15 cellular contexts compared by ENCODE assay signal in the genomic region with DNA sequence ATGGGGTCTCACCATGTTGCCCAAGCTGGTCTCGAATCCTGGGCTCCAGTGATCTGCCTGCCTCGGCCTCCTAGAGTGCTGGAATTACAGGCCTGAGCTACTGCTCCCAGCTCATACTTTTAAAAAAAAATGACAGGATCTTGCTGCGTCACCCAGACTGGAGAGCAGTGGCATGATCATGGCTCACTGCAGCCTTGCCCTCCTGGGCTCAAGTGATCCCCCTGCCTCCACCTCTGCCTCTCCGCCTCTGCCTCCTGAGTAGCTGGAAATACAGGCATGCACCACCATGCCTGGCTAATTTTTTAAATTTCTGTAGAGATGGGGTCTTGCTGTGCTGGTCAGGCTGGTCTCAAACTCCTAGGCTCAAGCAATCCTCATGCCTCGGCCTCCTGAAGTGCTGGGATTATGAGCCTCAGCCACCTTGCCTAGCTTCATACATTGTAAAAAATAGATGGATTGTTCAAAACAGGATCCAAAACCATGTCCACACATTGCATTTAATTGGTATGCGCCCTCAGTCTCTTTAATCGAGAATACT. TPM values are rescaled to one million over a fixed set of nuclear protein-coding genes. Genes with fewer than 3 reads are reported as not detected.
DNase-seq lines count a peak whose midpoint lies in the region; ATAC-seq and TF ChIP-seq lines count a peak whose summit lies in the region.
"Had no signal": no experiment of that assay in that cellular context is flagged by ENCODE, and none has a peak within 500 bp of the region (broad histone marks: within the 10 kb centered on the region; RNA-seq: fewer than 3 reads in every experiment).

No MANE protein-coding gene starts in this region.

- peak overlapping the region; percentile 17 for H3K4me3 ChIP-seq in left ventricle myocardium inferior
- H3K4me3 ChIP-seq in coronary artery = no peak overlapping the region
- no peak overlapping the region for H3K4me3 ChIP-seq in uterus
- no peak overlapping the region for H3K4me3 ChIP-seq in left lung
- H3K4me3 ChIP-seq: GM23338, K562 had no signal

- peaks cover 99% of the 10 kb centered on the region for H3K4me1 ChIP-seq in left ventricle myocardium inferior
- peaks cover 0 to 4% of the 10 kb centered on the region in 2 donors for H3K4me1 ChIP-seq in uterus
- peaks cover 0 to 4% of the 10 kb centered on the region in 2 donors for H3K4me1 ChIP-seq in left lung

- H3K27ac ChIP-seq in left ventricle myocardium inferior (replicated peaks) (peak overlapping the region; percentile 94), coronary artery (peak overlapping the region; percentile 72 to 95), uterus (peak overlapping the region; percentile 23 to 49), left lung (no peak overlapping the region)

- no peaks in the 10 kb centered on the region for H3K36me3 ChIP-seq in left ventricle myocardium inferior
- no peaks in the 10 kb centered on the region for H3K36me3 ChIP-seq in uterus
- no peaks in the 10 kb centered on the region for H3K36me3 ChIP-seq in left lung

- H3K9me3 ChIP-seq in left ventricle myocardium inferior (replicated peaks) = no peaks in the 10 kb centered on the region
- H3K9me3 ChIP-seq in uterus = no peaks in the 10 kb centered on the region
- no peaks in the 10 kb centered on the region for H3K9me3 ChIP-seq in left lung

- DNase-seq in left ventricle myocardium inferior (no peak), left ventricle myocardium superior (no peak), coronary artery (ENCODE audit: low spot score) (no peak), posterior vena cava (ENCODE audit: low spot score) (peak; percentile 55), uterus (no peak), T-helper 2 cell (no peak), left lung (no peak), NCI-H146 treated with DMSO at 0.1 percent for 48 hours (lab: John Stamatoyannopoulos, UW; ENCODE audit: unreplicated experiment) (no peak)
- DNase-seq: COR-L47, GF-D8, NCI-H1930, NCI-H526 treated with DMSO at 0.1 percent for 48 hours, RPMI8226 had no signal

- no peak for TF ChIP-seq POLR2A in uterus (IDR thresholded peaks at IDR 0.05)

- TF ChIP-seq CTCF in left ventricle myocardium inferior (IDR thresholded peaks at IDR 0.05; ENCODE audit: borderline replicate concordance) (no peak), coronary artery (IDR thresholded peaks at IDR 0.05) (no peak), uterus (IDR thresholded peaks at IDR 0.05) (no peak), left lung (IDR thresholded peaks at IDR 0.05) (no peak)

- ATAC-seq in left ventricle myocardium superior (no peak), left lung (no peak)
- ATAC-seq: GM23338, K562 had no signal

- intact Hi-C loops in left ventricle myocardium inferior (cut with micrococcal nuclease) = loop anchor here (10.0 kb wide), 1 partner anchor 47 kb away; no protein-coding TSS in a partner anchor
- intact Hi-C loops in left ventricle myocardium superior (cut with micrococcal nuclease) = no loop called here
- intact Hi-C loops in posterior vena cava (cut with DNase I) = loop anchor here in 1 of 2 donors (10.0 kb wide), 1 partner anchor 77 kb away; no protein-coding TSS in a partner anchor
- intact Hi-C loops in uterus (cut with DNase I; ENCODE audit: low total_unique reads) = no loop called here
- intact Hi-C loops in left lung (cut with DNase I) = loop anchor here in 1 of 2 donors (10.0 kb wide), 2 partner anchors 63 to 97 kb away; no protein-coding TSS in a partner anchor

- H3K27me3 ChIP-seq in left ventricle myocardium inferior (ENCODE audit: low read depth) = no peaks in the 10 kb centered on the region
- H3K27me3 ChIP-seq in uterus = no peaks in the 10 kb centered on the region
- H3K27me3 ChIP-seq in left lung = no peaks in the 10 kb centered on the region

RNA-seq across cellular contexts. Expression of gene PHLDB2, which starts 8.9 kb away (rescaled TPM):
- total RNA-seq in left ventricle myocardium inferior = 89.3 TPM
- total RNA-seq in left ventricle myocardium superior = 128 TPM
- total RNA-seq in posterior vena cava = 100 to 1,000 TPM; 125 to 135 TPM
- total RNA-seq in uterus = 100 to 1,000 TPM in 1 of 4 donors, 10 to 100 TPM in 3; 56.9 to 108 (median 68.7) TPM
- 10 to 100 TPM; 38.0 to 43.9 TPM for total RNA-seq in left lung

Comparison
In these comparisons a context has a peak if more than half of its experiments do, and no peak if none do; other contexts are left out.
1. H3K27ac ChIP-seq: peak in left ventricle myocardium inferior (single experiment), coronary artery (2 of 2) and uterus (2 of 2); none in left lung (0 of 2).